Comparison of ENCODE assay signal across 8 cellular contexts in genomic region chr3:33438284-33438668, GRCh38. TPM values are rescaled to one million over a fixed set of nuclear protein-coding genes. Genes with fewer than 3 reads are reported as not detected.
A peak's percentile ranks its signal among the peaks of the same experiment; 100 is the strongest.
DNase-seq lines count a peak whose midpoint lies in the region; ATAC-seq and TF ChIP-seq lines count a peak whose summit lies in the region.

No MANE protein-coding gene starts in this region.

- H3K9me3 Mint-ChIP-seq in HFFc6 = no peaks in the 10 kb centered on the region
- peaks cover 3% of the 10 kb centered on the region for H3K9me3 Mint-ChIP-seq in activated naive CD8-positive, alpha-beta T cell treated with anti-CD3 and anti-CD28 coated beads for 36 hours

- H3K27ac Mint-ChIP-seq in HFFc6 = peak overlapping the region; percentile 93
- H3K27ac Mint-ChIP-seq in activated naive CD8-positive, alpha-beta T cell treated with anti-CD3 and anti-CD28 coated beads for 36 hours = peak overlapping the region; percentile 89

- peaks cover 6% of the 10 kb centered on the region for H3K27me3 Mint-ChIP-seq in HFFc6 (ENCODE audit: insufficient read depth)
- H3K27me3 Mint-ChIP-seq in activated naive CD8-positive, alpha-beta T cell treated with anti-CD3 and anti-CD28 coated beads for 36 hours = no peaks in the 10 kb centered on the region

- ATAC-seq in HG02610 (IDR thresholded peaks at IDR 0.05; ENCODE audit: unreplicated experiment) = no peak

- H3K4me3 ChIP-seq in AG04450 (ENCODE audit: low read depth, low read length) = peak overlapping the region; percentile 86
- H3K4me3 ChIP-seq in iPS-20b (ENCODE audit: low read length) = peak overlapping the region; percentile 85
- H3K4me3 ChIP-seq in stomach smooth muscle (ENCODE audit: low read length in 2 of 2) = peak overlapping the region; percentile 87 to 95
- no peak overlapping the region for H3K4me3 ChIP-seq in lower leg skin (ENCODE audit: low read depth, poor library complexity, severe bottlenecking)

- CTCF ChIA-PET in AG04450 (lab: Charles Lee) = interaction anchor here (1.0 to 2.2 kb wide), 4 partner anchors 53 to 349 kb away, joined by 3 to 8 read pairs (median 6); no protein-coding TSS in a partner anchor

- H3K9me3 ChIP-seq in AG04450 (ENCODE audit: control insufficient read depth, insufficient read depth, low read length) (no peaks in the 10 kb centered on the region; the same call in 1 of the 2 replicates), iPS-20b (ENCODE audit: insufficient read depth, low read depth, low read length) (no peaks in the 10 kb centered on the region), stomach smooth muscle (ENCODE audit: control insufficient read depth in 2 of 2, low read length in 2 of 2) (no peaks in the 10 kb centered on the region)

- no peaks in the 10 kb centered on the region for H3K36me3 ChIP-seq in iPS-20b (ENCODE audit: insufficient read depth, low read depth, low read length)
- H3K36me3 ChIP-seq in stomach smooth muscle (ENCODE audit: control insufficient read depth in 2 of 2, insufficient read depth in 2 of 2, low read length in 2 of 2) = no peaks in the 10 kb centered on the region

- TF ChIP-seq CTCF in AG04450 (IDR thresholded peaks at IDR 0.05; ENCODE audit: low read depth, low read length) (no peak), HFFc6 (IDR thresholded peaks at IDR 0.05) (no peak), lower leg skin (IDR thresholded peaks at IDR 0.05) (no peak)

- peak overlapping the region; percentile 83 for H3K9ac ChIP-seq in iPS-20b (ENCODE audit: low read depth, low read length)
- H3K9ac ChIP-seq in stomach smooth muscle (ENCODE audit: low read length in 2 of 2) = peak overlapping the region; percentile 78 to 84

- WGBS in lower leg skin, 2 donors = 3 to 7% methylated on average over 4 of the region's 4 CpGs

- H3K27ac ChIP-seq in AG04450 (ENCODE audit: low read depth, low read length) (peak overlapping the region; percentile 69), iPS-20b (ENCODE audit: low read length) (no peak overlapping the region), stomach smooth muscle (ENCODE audit: low read length) (peak overlapping the region; percentile 80)

- peak overlapping the region; percentile 93 for H3K4me3 Mint-ChIP-seq in HFFc6
- peak overlapping the region; percentile 91 for H3K4me3 Mint-ChIP-seq in activated naive CD8-positive, alpha-beta T cell treated with anti-CD3 and anti-CD28 coated beads for 36 hours

- H3K4me1 Mint-ChIP-seq in HFFc6 (ENCODE audit: low read depth) = peaks cover 62% of the 10 kb centered on the region
- peaks cover 44% of the 10 kb centered on the region for H3K4me1 Mint-ChIP-seq in activated naive CD8-positive, alpha-beta T cell treated with anti-CD3 and anti-CD28 coated beads for 36 hours

- H3K36me3 Mint-ChIP-seq in HFFc6 (ENCODE audit: low read depth) = peaks cover 22% of the 10 kb centered on the region
- H3K36me3 Mint-ChIP-seq in activated naive CD8-positive, alpha-beta T cell treated with anti-CD3 and anti-CD28 coated beads for 36 hours = peaks cover 22% of the 10 kb centered on the region

- peaks cover 10% of the 10 kb centered on the region; the same call in 1 of the 2 replicates for H3K4me1 ChIP-seq in iPS-20b (ENCODE audit: insufficient read depth, low read length)
- peaks cover 10% of the 10 kb centered on the region for H3K4me1 ChIP-seq in stomach smooth muscle (ENCODE audit: control insufficient read depth, insufficient read depth, low read length)

- no peaks in the 10 kb centered on the region for H3K27me3 ChIP-seq in AG04450 (ENCODE audit: control insufficient read depth, insufficient read depth, low read length)
- no peaks in the 10 kb centered on the region for H3K27me3 ChIP-seq in iPS-20b (ENCODE audit: insufficient read depth, low read length)
- H3K27me3 ChIP-seq in stomach smooth muscle (ENCODE audit: control insufficient read depth in 1 of 2, insufficient read depth in 2 of 2, low read length in 2 of 2) = no peaks in the 10 kb centered on the region

- POLR2A ChIA-PET in AG04450 (lab: Yijun Ruan, JAX) = interaction anchor here (1.3 kb wide), 1 partner anchor 360 kb away, joined by 3 read pairs; the partner anchor contains the start of gene PDCD6IP

- intact Hi-C loops in lower leg skin (cut with DNase I; ENCODE audit: low total_unique reads) = no loop called here

- DNase-seq in AG04450 (ENCODE audit: low read depth, low spot score) (no peak), HFFc6 (peak; percentile 33), lower leg skin (ENCODE audit: low spot score in 2 of 2) (no peak)
- DNase-seq in activated naive CD8-positive, alpha-beta T cell treated with anti-CD3 and anti-CD28 coated beads for 36 hours = no peak
- DNase-seq in activated effector memory CD4-positive, alpha-beta T cell treated with Interleukin-2 at 50 U/mL for 16 hours = no peak

- no peak for TF ChIP-seq POLR2A in lower leg skin (IDR thresholded peaks at IDR 0.05)

RNA-seq across cellular contexts. Expression of gene UBP1, which starts 1.9 kb away (rescaled TPM):
- polyA plus RNA-seq in AG04450 (2011; rRNA removed) = 83.1 and 104 TPM in 2 replicates
- 58.0 and 61.1 TPM in 2 replicates for polyA minus RNA-seq in AG04450 (2011; rRNA and poly(A)+ RNA removed)
- total RNA-seq in HFFc6 (2021; fragmentation: NEBNext Ultra II Directional; extraction: Animal tissue kit (Norgen Biotek cat#: 25700)) = 10 to 100 TPM; 62.0 to 69.0 (median 64.0) TPM
- total RNA-seq in activated naive CD8-positive, alpha-beta T cell treated with anti-CD3 and anti-CD28 coated beads for 36 hours = 10 to 100 TPM; 59.1 to 71.8 TPM
- total RNA-seq in lower leg skin = 10 to 100 TPM; 27.1 to 51.5 (median 38.8) TPM
